In the genomic region with DNA sequence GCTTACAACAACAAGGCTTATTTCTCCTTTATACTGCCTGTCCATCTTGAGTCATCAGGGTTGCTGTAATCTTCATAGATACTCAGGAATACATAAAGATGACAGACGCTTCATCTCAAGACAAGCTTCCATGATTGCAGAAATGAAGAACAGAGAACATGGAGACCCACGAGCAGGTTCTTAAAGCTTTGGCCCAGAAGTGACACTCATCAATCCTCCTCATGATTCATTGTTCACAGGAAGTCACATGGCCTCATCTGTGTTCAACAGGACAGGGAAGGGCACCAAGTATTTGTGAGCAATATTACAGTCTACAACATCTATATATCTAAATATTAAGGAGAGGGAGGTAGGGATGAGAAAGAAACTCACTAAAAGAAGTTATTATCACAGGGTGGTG, we compare ENCODE assay signal across 1 cellular context.
TF ChIP-seq lines count a peak whose summit lies in the region.

No MANE protein-coding gene starts in this region.

TF ChIP-seq in H1, 55 proteins besides CTCF, POLR2A, EP300 and RAD21:
- no peak for TF ChIP-seq CREB1 (IDR thresholded peaks at IDR 0.05)
- no peak for TF ChIP-seq SIX5 (IDR thresholded peaks at IDR 0.05; ENCODE audit: low read depth, low read length)
- no peak for TF ChIP-seq YY1 (IDR thresholded peaks at IDR 0.05; ENCODE audit: low read depth, low read length)
- no peak for TF ChIP-seq CTBP2 (IDR thresholded peaks at IDR 0.05; ENCODE audit: borderline replicate concordance, insufficient read depth, insufficient read length, low read length)
- no peak for TF ChIP-seq SUZ12 (IDR thresholded peaks at IDR 0.05; ENCODE audit: low read length)
- no peak for TF ChIP-seq GTF2F1 (IDR thresholded peaks at IDR 0.05; ENCODE audit: borderline replicate concordance, low read depth, low read length)
- no peak for TF ChIP-seq RFX5 (IDR thresholded peaks at IDR 0.05; ENCODE audit: borderline replicate concordance, low read depth, low read length)
- TF ChIP-seq KDM5A (IDR thresholded peaks at IDR 0.05; ENCODE audit: low read length), result no peak
- no peak for TF ChIP-seq RXRA (IDR thresholded peaks at IDR 0.05; ENCODE audit: insufficient read depth, low read depth, low read length)
- TF ChIP-seq EZH2 (IDR thresholded peaks at IDR 0.05; ENCODE audit: low read depth, low read length, severe bottlenecking), result no peak
